8 cellular contexts compared by ENCODE assay signal in the genomic region with DNA sequence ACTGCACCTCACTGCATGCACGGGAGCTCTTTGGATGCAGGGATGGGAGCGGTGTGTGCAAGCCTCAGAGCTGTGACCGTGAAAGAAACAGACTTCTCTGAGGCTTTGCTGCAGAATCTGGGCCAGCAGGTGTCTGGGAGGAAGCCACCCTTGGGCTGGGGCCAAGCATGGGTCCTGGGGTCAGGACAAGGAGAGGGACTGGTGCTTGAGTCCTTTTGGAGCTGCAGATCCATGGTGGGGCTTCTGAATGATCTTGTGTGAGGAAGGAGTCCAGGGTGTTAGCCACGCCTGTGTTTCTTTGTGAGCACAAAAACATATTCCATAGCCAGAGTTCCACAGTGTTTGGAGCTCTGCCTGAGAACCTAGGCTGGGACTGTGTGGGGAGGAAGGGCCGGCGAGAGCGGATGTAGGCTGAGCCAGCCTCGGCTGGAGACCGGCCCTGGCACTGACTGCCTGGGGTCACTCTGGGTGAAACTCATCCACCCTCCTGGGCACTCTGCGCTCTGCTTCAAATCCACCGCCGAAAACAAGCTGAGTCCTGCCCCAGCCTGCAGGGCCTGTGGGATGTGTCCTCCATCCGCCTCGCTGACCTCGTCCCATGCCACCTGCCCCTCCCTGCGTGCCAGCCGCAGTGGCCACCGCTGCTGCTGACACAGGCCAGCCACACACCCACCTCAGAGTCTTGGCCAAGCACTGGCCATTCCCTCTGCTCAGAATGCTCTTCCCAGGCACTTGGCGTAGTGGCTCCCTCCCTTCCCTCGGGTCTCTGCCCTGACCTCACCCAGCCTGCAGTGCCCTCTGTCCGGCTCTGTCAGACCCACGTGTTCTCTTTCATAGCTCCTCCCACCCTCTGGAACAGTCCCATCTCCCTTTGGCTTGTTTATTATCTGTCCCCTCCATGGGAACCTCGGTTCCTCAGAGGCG. TPM values are rescaled to one million over a fixed set of nuclear protein-coding genes. Genes with fewer than 3 reads are reported as not detected.
DNase-seq lines count a peak whose midpoint lies in the region; TF ChIP-seq lines count a peak whose summit lies in the region.

No MANE protein-coding gene starts in this region.

- WGBS in liver = 19% methylated on average over 24 of the region's 24 CpGs
- WGBS in stomach, 5 donors = 17 to 38% (median 24%) methylated on average over 14 to 24 of the region's 24 CpGs

- H3K27ac ChIP-seq in liver (ENCODE audit: low read depth in 1 of 2, low read length in 2 of 2) (peak overlapping the region; percentile 96 to 98), stomach (peak overlapping the region; percentile 85 to 98 (median 94))

- TF ChIP-seq CTCF in choroid plexus epithelial cell (conservative IDR thresholded peaks at IDR 0.05; ENCODE audit: low read depth, low read length) (no peak), liver (IDR thresholded peaks at IDR 0.05; ENCODE audit: low read depth, low read length, missing input control) (no peak), stomach (IDR thresholded peaks at IDR 0.05) (no peak)

- DNase-seq in HT-29 (ENCODE audit: low spot score) (peak; percentile 25), choroid plexus epithelial cell (ENCODE audit: low read depth) (peak; percentile 52), stomach (peak; percentile 91), 8988T (no peak), NCI-H345 (lab: John Stamatoyannopoulos, UW) (no peak), CD1c-positive myeloid dendritic cell (ENCODE audit: extremely low spot score) (no peak)
- no peak for DNase-seq in activated CD4-positive, alpha-beta T cell treated with anti-CD3 and anti-CD28 coated beads for 1 hour

- no peak for TF ChIP-seq POLR2A in stomach (IDR thresholded peaks at IDR 0.05)

- no peaks in the 10 kb centered on the region for H3K27me3 ChIP-seq in liver (ENCODE audit: control insufficient read depth in 4 of 4, insufficient read depth in 4 of 4, low read length in 3 of 4)
- no peaks in the 10 kb centered on the region for H3K27me3 ChIP-seq in stomach

- TF ChIP-seq EP300 in stomach (IDR thresholded peaks at IDR 0.05) = peak; percentile 50

- peak; percentile 44 to 58 for TF ChIP-seq RAD21 in liver (IDR thresholded peaks at IDR 0.05)

- H3K4me3 ChIP-seq in choroid plexus epithelial cell (ENCODE audit: low read depth, low read length) (no peak overlapping the region), liver (ENCODE audit: low read depth in 1 of 3, low read length in 3 of 3) (peak overlapping the region in 1 of 3 donors; percentile 1), stomach (no peak overlapping the region)

- intact Hi-C loops in stomach (cut with DNase I; ENCODE audit: low total_unique reads) = no loop called here

- H3K4me1 ChIP-seq in liver (ENCODE audit: control insufficient read depth in 4 of 4, insufficient read depth in 4 of 4, low read length in 3 of 4) (peaks cover 27 to 73% (median 45%) of the 10 kb centered on the region in 4 donors), stomach (peaks cover 62 to 87% (median 80%) of the 10 kb centered on the region in 4 donors)

- H3K9ac ChIP-seq in liver (ENCODE audit: low read depth in 1 of 2, low read length in 2 of 2) = peak overlapping the region; percentile 61 to 93

- H3K36me3 ChIP-seq in liver (ENCODE audit: control insufficient read depth in 4 of 4, insufficient read depth in 3 of 4, low read depth in 1 of 4, low read length in 3 of 4) (no peaks in the 10 kb centered on the region), stomach (peaks cover 0 to 6% (median 0%) of the 10 kb centered on the region in 4 donors)

- H3K9me3 ChIP-seq in liver (ENCODE audit: control insufficient read depth in 4 of 4, low read length in 3 of 4) (no peaks in the 10 kb centered on the region), stomach (no peaks in the 10 kb centered on the region)

TF ChIP-seq in liver, 16 proteins besides CTCF, POLR2A, EP300 and RAD21:
- no peak for TF ChIP-seq TAF1 (conservative IDR thresholded peaks at IDR 0.05)
- TF ChIP-seq NR2F2 (IDR thresholded peaks at IDR 0.05) = peak; percentile 97
- peak; percentile 60 for TF ChIP-seq YY1 (IDR thresholded peaks at IDR 0.05)
- no peak for TF ChIP-seq HNF4G (IDR thresholded peaks at IDR 0.05)
- TF ChIP-seq RXRA (IDR thresholded peaks at IDR 0.05) = peak; percentile 96 to 99
- TF ChIP-seq JUND (IDR thresholded peaks at IDR 0.05) = peak in 1 of 2 donors; percentile 63
- TF ChIP-seq EGR1 (IDR thresholded peaks at IDR 0.05; ENCODE audit: low read depth in 2 of 2) = peak in 1 of 2 donors; percentile 52
- TF ChIP-seq MAX (IDR thresholded peaks at IDR 0.05) = peak; percentile 92
- TF ChIP-seq, protein P1, sequence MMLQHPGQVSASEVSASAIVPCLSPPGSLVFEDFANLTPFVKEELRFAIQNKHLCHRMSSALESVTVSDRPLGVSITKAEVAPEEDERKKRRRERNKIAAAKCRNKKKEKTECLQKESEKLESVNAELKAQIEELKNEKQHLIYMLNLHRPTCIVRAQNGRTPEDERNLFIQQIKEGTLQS (IDR thresholded peaks at IDR 0.05) = no peak
- peak; percentile 45 for TF ChIP-seq REST (IDR thresholded peaks at IDR 0.05)
- TF ChIP-seq FOXA2 (IDR thresholded peaks at IDR 0.05) = peak; percentile 69
- peak in 1 of 2 donors; percentile 74 for TF ChIP-seq GABPA (IDR thresholded peaks at IDR 0.05 in 1 of 2, conservative IDR thresholded peaks at IDR 0.05 in 1 of 2)
- TF ChIP-seq, protein P2, sequence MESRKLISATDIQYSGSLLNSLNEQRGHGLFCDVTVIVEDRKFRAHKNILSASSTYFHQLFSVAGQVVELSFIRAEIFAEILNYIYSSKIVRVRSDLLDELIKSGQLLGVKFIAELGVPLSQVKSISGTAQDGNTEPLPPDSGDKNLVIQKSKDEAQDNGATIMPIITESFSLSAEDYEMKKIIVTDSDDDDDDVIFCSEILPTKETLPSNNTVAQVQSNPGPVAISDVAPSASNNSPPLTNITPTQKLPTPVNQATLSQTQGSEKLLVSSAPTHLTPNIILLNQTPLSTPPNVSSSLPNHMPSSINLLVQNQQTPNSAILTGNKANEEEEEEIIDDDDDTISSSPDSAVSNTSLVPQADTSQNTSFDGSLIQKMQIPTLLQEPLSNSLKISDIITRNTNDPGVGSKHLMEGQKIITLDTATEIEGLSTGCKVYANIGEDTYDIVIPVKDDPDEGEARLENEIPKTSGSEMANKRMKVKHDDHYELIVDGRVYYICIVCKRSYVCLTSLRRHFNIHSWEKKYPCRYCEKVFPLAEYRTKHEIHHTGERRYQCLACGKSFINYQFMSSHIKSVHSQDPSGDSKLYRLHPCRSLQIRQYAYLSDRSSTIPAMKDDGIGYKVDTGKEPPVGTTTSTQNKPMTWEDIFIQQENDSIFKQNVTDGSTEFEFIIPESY (IDR thresholded peaks at IDR 0.05) = peak; percentile 40
- peak; percentile 44 to 90 for TF ChIP-seq HNF4A (conservative IDR thresholded peaks at IDR 0.05)
- peak; percentile 95 for TF ChIP-seq SP1 (IDR thresholded peaks at IDR 0.05)
- TF ChIP-seq FOXA1 (IDR thresholded peaks at IDR 0.05) = peak; percentile 59

RNA-seq across cellular contexts. Expression of gene ERGIC1, which starts 26.7 kb away (rescaled TPM):
- total RNA-seq in HT-29 (2014; rRNA removed; shearing (Covaris generic)) = 132 and 159 TPM in 2 replicates
- total RNA-seq in liver = 100 to 1,000 TPM in 1 of 2 donors, 10 to 100 TPM in 1; 45.4 to 149 TPM
- polyA plus RNA-seq in liver = 100 to 1,000 TPM in 1 of 2 donors, 10 to 100 TPM in 1; 53.1 to 155 TPM
- 100 to 1,000 TPM in 4 of 5 donors, 10 to 100 TPM in 1; 98.8 to 293 (median 137) TPM for total RNA-seq in stomach
- polyA plus RNA-seq in stomach = 10 to 100 TPM; 54.5 to 95.3 (median 83.7) TPM

Comparison
In these comparisons a context has a peak if more than half of its experiments do, and no peak if none do; other contexts are left out.
1. DNase-seq: peak in HT-29 (single experiment), choroid plexus epithelial cell (single experiment) and stomach (single experiment); none in 8988T (single experiment), activated CD4-positive, alpha-beta T cell treated with anti-CD3 and anti-CD28 coated beads for 1 hour (single experiment), NCI-H345 (single experiment) and CD1c-positive myeloid dendritic cell (single experiment).